In the genomic region with DNA sequence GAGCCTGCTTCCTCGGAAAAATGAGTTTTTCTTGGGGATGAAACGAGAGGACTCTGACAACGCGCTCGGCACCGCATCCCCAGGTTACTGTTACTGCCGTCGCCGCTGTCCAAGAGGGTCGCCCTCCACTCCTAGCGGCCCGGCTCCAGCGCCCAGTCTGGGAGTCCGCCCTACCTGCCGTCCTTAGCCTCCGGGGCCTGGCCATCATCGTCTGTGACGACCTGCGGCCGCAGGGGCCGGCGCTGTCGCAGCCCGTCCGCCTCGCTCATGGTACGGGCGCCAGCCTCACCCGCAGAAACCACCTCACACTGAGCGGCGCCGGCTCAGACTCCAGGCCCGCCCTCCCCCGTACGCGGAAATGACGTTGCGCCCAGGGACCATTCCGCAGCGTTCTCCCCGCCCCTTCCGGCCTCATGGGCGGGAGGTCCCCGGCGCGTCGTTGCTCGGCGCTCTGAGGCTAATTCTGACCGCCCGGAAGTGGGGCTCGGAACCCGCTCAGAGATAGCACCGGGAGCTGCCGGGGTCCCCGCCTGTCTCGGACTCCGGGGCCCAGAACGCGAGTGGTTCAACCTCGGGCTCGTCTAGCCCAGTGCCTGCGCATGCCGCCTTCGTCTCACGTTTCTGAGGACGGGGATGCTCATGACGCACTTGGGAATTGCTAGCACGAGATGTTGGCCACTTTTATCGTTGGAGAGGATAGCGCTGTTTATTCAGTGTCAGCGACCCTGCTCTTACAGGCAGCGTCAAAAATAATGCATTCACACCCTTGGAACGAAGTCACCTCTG, we compare ENCODE assay signal across 8 cellular contexts. TPM values are rescaled to one million over a fixed set of nuclear protein-coding genes. Genes with fewer than 3 reads are reported as not detected.
DNase-seq lines count a peak whose midpoint lies in the region; ATAC-seq, FAIRE-seq and TF ChIP-seq lines count a peak whose summit lies in the region.

A gene with protein sequence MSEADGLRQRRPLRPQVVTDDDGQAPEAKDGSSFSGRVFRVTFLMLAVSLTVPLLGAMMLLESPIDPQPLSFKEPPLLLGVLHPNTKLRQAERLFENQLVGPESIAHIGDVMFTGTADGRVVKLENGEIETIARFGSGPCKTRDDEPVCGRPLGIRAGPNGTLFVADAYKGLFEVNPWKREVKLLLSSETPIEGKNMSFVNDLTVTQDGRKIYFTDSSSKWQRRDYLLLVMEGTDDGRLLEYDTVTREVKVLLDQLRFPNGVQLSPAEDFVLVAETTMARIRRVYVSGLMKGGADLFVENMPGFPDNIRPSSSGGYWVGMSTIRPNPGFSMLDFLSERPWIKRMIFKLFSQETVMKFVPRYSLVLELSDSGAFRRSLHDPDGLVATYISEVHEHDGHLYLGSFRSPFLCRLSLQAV (minus strand): TSS at position 332 of the 786 bp plus-strand sequence. CDS start 63 bp downstream, at position 269.

- no peak for FAIRE-seq in small intestine (lab: Jason Lieb, UNC)

- 0% methylated on average over 72 to 74 of the region's 74 CpGs for WGBS in small intestine, 3 donors

- POLR2A ChIA-PET in AG04449 (lab: Yijun Ruan, JAX): interaction anchor here (0.7 kb wide), 1 partner anchor 17 kb away, joined by 3 read pairs; no protein-coding TSS in a partner anchor

- peak within 1 kb of the TSS; percentile 94 for H3K4me3 ChIP-seq in AG04449 (ENCODE audit: low read depth, low read length)
- peak within 1 kb of the TSS; percentile 78 for H3K4me3 ChIP-seq in WERI-Rb-1 (ENCODE audit: low read depth, low read length)
- H3K4me3 ChIP-seq in breast epithelium: peak within 1 kb of the TSS; percentile 79 to 85 (median 85)
- peak within 1 kb of the TSS; percentile 92 for H3K4me3 ChIP-seq in iPS-20b (ENCODE audit: low read length)
- H3K4me3 ChIP-seq in small intestine (ENCODE audit: low read depth in 1 of 2, low read length in 2 of 2): peak within 1 kb of the TSS; percentile 73 to 87

- CTCF ChIA-PET in AG04449 (lab: Yijun Ruan, JAX): interaction anchor here (0.9 to 8.3 kb wide), 16 partner anchors 9 to 1056 kb away, joined by 3 to 382 read pairs (median 5); a partner anchor contains a TSS

- H3K9ac ChIP-seq in iPS-20b (ENCODE audit: low read depth, low read length): peak within 1 kb of the TSS; percentile 86

- H3K36me3 ChIP-seq in WERI-Rb-1 (peaks cover 17% of the 10 kb centered on the region), breast epithelium (no peaks in the 10 kb centered on the region), iPS-20b (ENCODE audit: insufficient read depth, low read depth, low read length) (no peaks in the 10 kb centered on the region), small intestine (ENCODE audit: control insufficient read depth in 2 of 2, insufficient read depth in 2 of 2, low read length in 2 of 2) (no peaks in the 10 kb centered on the region)

- peak; percentile 97 for ATAC-seq in GM18868 (IDR thresholded peaks at IDR 0.05; ENCODE audit: unreplicated experiment)
- ATAC-seq in HG03103 (IDR thresholded peaks at IDR 0.05; ENCODE audit: low read depth, unreplicated experiment): peak; percentile 90

- TF ChIP-seq CTCF in AG04449 (IDR thresholded peaks at IDR 0.05; ENCODE audit: insufficient read depth, low read length, missing control alignments) (no peak), WERI-Rb-1 (IDR thresholded peaks at IDR 0.05; ENCODE audit: low read depth, low read length) (no peak), breast epithelium (IDR thresholded peaks at IDR 0.05) (no peak)

- peak; percentile 24 for DNase-seq in AG04449 (ENCODE audit: low read depth, low spot score)
- DNase-seq in NCI-H2196 (lab: John Stamatoyannopoulos, UW; ENCODE audit: unreplicated experiment): peak; percentile 96
- peak; percentile 94 for DNase-seq in WERI-Rb-1
- DNase-seq in breast epithelium (ENCODE audit: low spot score in 2 of 2): peak; percentile 93 to 96
- peak; percentile 95 for DNase-seq in small intestine

- H3K9me3 ChIP-seq in WERI-Rb-1 (ENCODE audit: severe bottlenecking) (no peaks in the 10 kb centered on the region), breast epithelium (no peaks in the 10 kb centered on the region), iPS-20b (ENCODE audit: insufficient read depth, low read depth, low read length) (no peaks in the 10 kb centered on the region), small intestine (ENCODE audit: control insufficient read depth, low read depth) (no peaks in the 10 kb centered on the region)

- TF ChIP-seq POLR2A in breast epithelium (IDR thresholded peaks at IDR 0.05): peak; percentile 97

- peak within 1 kb of the TSS; percentile 81 for H3K27ac ChIP-seq in WERI-Rb-1
- peak within 1 kb of the TSS; percentile 96 to 97 for H3K27ac ChIP-seq in breast epithelium
- H3K27ac ChIP-seq in iPS-20b (ENCODE audit: low read length): peak within 1 kb of the TSS; percentile 32
- H3K27ac ChIP-seq in small intestine (ENCODE audit: low read depth in 1 of 2, low read length in 1 of 2): peak within 1 kb of the TSS; percentile 83 to 100

- intact Hi-C loops in breast epithelium (cut with DNase I; ENCODE audit: low total_unique reads): loop anchor here (5.0 kb wide), 1 partner anchor 65 kb away; a partner anchor contains a TSS

- no peaks in the 10 kb centered on the region for H3K27me3 ChIP-seq in WERI-Rb-1 (ENCODE audit: insufficient read depth, low read depth, severe bottlenecking)
- H3K27me3 ChIP-seq in breast epithelium: no peaks in the 10 kb centered on the region
- no peaks in the 10 kb centered on the region for H3K27me3 ChIP-seq in iPS-20b (ENCODE audit: insufficient read depth, low read length)
- H3K27me3 ChIP-seq in small intestine (ENCODE audit: control insufficient read depth in 2 of 2, insufficient read depth in 2 of 2, low read length in 2 of 2): no peaks in the 10 kb centered on the region

- H3K4me1 ChIP-seq in breast epithelium (peaks cover 3 to 15% of the 10 kb centered on the region in 2 donors), iPS-20b (ENCODE audit: insufficient read depth, low read length) (peaks cover 2% of the 10 kb centered on the region; the same call in 1 of the 2 replicates), small intestine (ENCODE audit: control insufficient read depth in 2 of 2, insufficient read depth in 1 of 2, low read depth in 1 of 2, low read length in 1 of 2) (peaks cover 6 to 11% of the 10 kb centered on the region in 2 donors)

RNA-seq across cellular contexts. Expression of the gene that starts here (rescaled TPM):
- total RNA-seq in breast epithelium: 100 to 1,000 TPM in 2 of 3 donors, 10 to 100 TPM in 1; 83.2 to 184 (median 101) TPM
- 10 to 100 TPM; 12.3 to 50.9 (median 18.6) TPM for polyA plus RNA-seq in small intestine

Comparison
In these comparisons a context has a peak if more than half of its experiments do, and no peak if none do; other contexts are left out.
1. Peak in every context shown above with its lines: DNase-seq, ATAC-seq, H3K4me3 ChIP-seq and H3K27ac ChIP-seq.
2. DNase-seq: peak in every context shown above with its lines; median percentile 96 in NCI-H2196; 95 in small intestine; 94 in breast epithelium; 94 in WERI-Rb-1; 24 in AG04449.
3. H3K27ac ChIP-seq: peak in every context shown above with its lines; median percentile 96 in breast epithelium; 92 in small intestine; 81 in WERI-Rb-1; 32 in iPS-20b.